In the genomic region with DNA sequence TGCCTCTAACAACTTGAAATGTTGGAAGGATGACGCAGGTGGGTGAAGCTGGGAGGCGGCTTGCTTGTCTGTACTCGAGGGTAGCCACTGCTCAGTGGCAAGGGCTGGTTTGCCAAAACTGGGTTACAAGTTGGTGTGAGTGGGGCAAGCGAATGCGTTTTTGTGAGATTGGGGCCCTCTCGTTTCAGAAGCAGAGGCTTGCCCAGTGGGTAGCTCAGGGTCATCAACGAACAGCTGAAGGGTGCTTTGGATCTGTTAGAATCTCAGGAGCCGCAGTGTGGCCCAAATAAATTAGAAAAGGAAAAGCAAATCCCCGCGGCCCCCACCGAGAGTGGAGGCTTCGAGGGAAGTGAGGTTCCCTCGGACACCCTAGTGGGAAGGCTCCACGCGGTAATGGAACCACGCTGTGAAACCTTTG, we compare ENCODE assay signal across 14 cellular contexts. TPM values are rescaled to one million over a fixed set of nuclear protein-coding genes. Genes with fewer than 3 reads are reported as not detected.
DNase-seq lines count a peak whose midpoint lies in the region; ATAC-seq and TF ChIP-seq lines count a peak whose summit lies in the region.
"Had no signal": no experiment of that assay in that cellular context is flagged by ENCODE, and none has a peak within 500 bp of the region (broad histone marks: within the 10 kb centered on the region; RNA-seq: fewer than 3 reads in every experiment).

No MANE protein-coding gene starts in this region.

- H3K4me1 ChIP-seq in right atrium auricular region: peaks cover 0 to 13% of the 10 kb centered on the region in 2 donors
- H3K4me1 ChIP-seq in Peyer's patch: peaks cover 0 to 17% (median 0%) of the 10 kb centered on the region in 4 donors
- peaks cover 18% of the 10 kb centered on the region for H3K4me1 ChIP-seq in lower lobe of right lung
- peaks cover 24% of the 10 kb centered on the region for H3K4me1 ChIP-seq in suprapubic skin

- TF ChIP-seq EP300 in suprapubic skin (IDR thresholded peaks at IDR 0.05): no peak

- peak; percentile 71 for DNase-seq in cardiac septum (ENCODE audit: low spot score)
- no peak for DNase-seq in right atrium auricular region (ENCODE audit: low spot score)
- DNase-seq in Peyer's patch: peak in 2 of 3 donors; percentile 30 to 37
- peak; percentile 44 for DNase-seq in lower lobe of right lung
- peak; percentile 48 to 67 for DNase-seq in suprapubic skin (ENCODE audit: low spot score in 2 of 2)
- DNase-seq in activated naive CD4-positive, alpha-beta T cell treated with anti-CD3 and anti-CD28 coated beads, Interleukin-2, amount 50 U/mL, for 16 hours: no peak
- DNase-seq in RWPE1 (ENCODE audit: low spot score): no peak
- no peak for DNase-seq in activated effector memory CD4-positive, alpha-beta T cell treated with Interleukin-2 at 50 U/mL for 16 hours
- DNase-seq: MM.1S, NCI-H1105, NCI-H187, NCI-H446, PC-9, SIG-M5 had no signal

- no peak for TF ChIP-seq POLR2A in Peyer's patch (IDR thresholded peaks at IDR 0.05)
- no peak for TF ChIP-seq POLR2A in suprapubic skin (IDR thresholded peaks at IDR 0.05)

- H3K27me3 ChIP-seq in right atrium auricular region: no peaks in the 10 kb centered on the region
- H3K27me3 ChIP-seq in Peyer's patch: no peaks in the 10 kb centered on the region
- no peaks in the 10 kb centered on the region for H3K27me3 ChIP-seq in lower lobe of right lung (ENCODE audit: low read depth)
- no peaks in the 10 kb centered on the region for H3K27me3 ChIP-seq in suprapubic skin

- H3K4me3 ChIP-seq in right atrium auricular region (no peak overlapping the region), Peyer's patch (no peak overlapping the region), lower lobe of right lung (no peak overlapping the region), suprapubic skin (peak overlapping the region; percentile 17)
- H3K4me3 ChIP-seq: PC-9 had no signal

- no peaks in the 10 kb centered on the region for H3K36me3 ChIP-seq in right atrium auricular region
- H3K36me3 ChIP-seq in Peyer's patch: no peaks in the 10 kb centered on the region
- no peaks in the 10 kb centered on the region for H3K36me3 ChIP-seq in lower lobe of right lung
- H3K36me3 ChIP-seq in suprapubic skin: no peaks in the 10 kb centered on the region

- CTCF ChIA-PET in RWPE1 (lab: Yijun Ruan, JAX): interaction anchor here (0.6 kb wide), 1 partner anchor 78 kb away, joined by 3 read pairs; no protein-coding TSS in a partner anchor

- TF ChIP-seq CTCF in right atrium auricular region (IDR thresholded peaks at IDR 0.05): no peak
- TF ChIP-seq CTCF in Peyer's patch (IDR thresholded peaks at IDR 0.05): no peak
- TF ChIP-seq CTCF in lower lobe of right lung (IDR thresholded peaks at IDR 0.05): no peak
- TF ChIP-seq CTCF in suprapubic skin (IDR thresholded peaks at IDR 0.05): no peak
- TF ChIP-seq CTCF in RWPE1 (conservative IDR thresholded peaks at IDR 0.05; ENCODE audit: low read depth): no peak

- H3K27ac ChIP-seq in right atrium auricular region (no peak overlapping the region), Peyer's patch (no peak overlapping the region), lower lobe of right lung (no peak overlapping the region), suprapubic skin (no peak overlapping the region), RWPE1 (no peak overlapping the region)
- H3K27ac ChIP-seq: PC-9 had no signal

- WGBS in suprapubic skin: 86% methylated on average over 16 of the region's 16 CpGs

- ATAC-seq in lower lobe of right lung: no peak

- POLR2A ChIA-PET in RWPE1 (lab: Yijun Ruan, JAX; ENCODE audit: low non-redundant PET): no interaction called here

- H3K9me3 ChIP-seq in right atrium auricular region (no peaks in the 10 kb centered on the region), Peyer's patch (no peaks in the 10 kb centered on the region), lower lobe of right lung (no peaks in the 10 kb centered on the region), suprapubic skin (no peaks in the 10 kb centered on the region)

- intact Hi-C loops in cardiac septum (cut with DNase I) (no loop called here), lower lobe of right lung (cut with DNase I) (no loop called here)

RNA-seq across cellular contexts. Expression of a gene that starts 7.3 kb away (rescaled TPM):
- total RNA-seq in cardiac septum (not detected), right atrium auricular region (not detected), Peyer's patch (not detected), lower lobe of right lung (not detected), suprapubic skin (not detected)
- total RNA-seq: PC-9 had no signal

RNA-seq across cellular contexts. Expression of a gene that starts 16.3 kb away (rescaled TPM):
- 0.48 TPM for total RNA-seq in cardiac septum
- not detected for total RNA-seq in right atrium auricular region
- total RNA-seq in Peyer's patch: 1 to 10 TPM in 1 of 4 donors, under 1 TPM in 1, not detected in 2; 0.88 to 1.7 TPM
- total RNA-seq in lower lobe of right lung: not detected
- not detected for total RNA-seq in suprapubic skin
- total RNA-seq: PC-9 had no signal

Comparison
In these comparisons a context has a peak if more than half of its experiments do, and no peak if none do; other contexts are left out.
1. DNase-seq: peak in cardiac septum (single experiment), Peyer's patch (2 of 3), lower lobe of right lung (single experiment) and suprapubic skin (2 of 2); none in right atrium auricular region (single experiment), activated naive CD4-positive, alpha-beta T cell treated with anti-CD3 and anti-CD28 coated beads, Interleukin-2, amount 50 U/mL, for 16 hours (single experiment), RWPE1 (single experiment) and activated effector memory CD4-positive, alpha-beta T cell treated with Interleukin-2 at 50 U/mL for 16 hours (single experiment).